ENCODE assay signal across 18 cellular contexts in genomic region chr3:111484666-111485065, GRCh38. TPM values are rescaled to one million over a fixed set of nuclear protein-coding genes. Genes with fewer than 3 reads are reported as not detected.
DNase-seq lines count a peak whose midpoint lies in the region; ATAC-seq, FAIRE-seq and TF ChIP-seq lines count a peak whose summit lies in the region.
"Had no signal": no experiment of that assay in that cellular context is flagged by ENCODE, and none has a peak within 500 bp of the region (broad histone marks: within the 10 kb centered on the region; RNA-seq: fewer than 3 reads in every experiment).

No MANE protein-coding gene starts in this region.

- peak; percentile 4 for DNase-seq in AG04450 (ENCODE audit: low read depth, low spot score)
- DNase-seq in HS-27A (ENCODE audit: low read depth), result peak; percentile 22
- DNase-seq in SW480 (ENCODE audit: low spot score), result peak; percentile 9
- DNase-seq in fibroblast of villous mesenchyme (ENCODE audit: low read depth), result peak; percentile 77
- DNase-seq in psoas muscle, result no peak
- DNase-seq in GM12891 (ENCODE audit: insufficient read length, low spot score), result no peak
- DNase-seq: ACHN; activated CD4-positive, alpha-beta T cell treated with anti-CD3 and anti-CD28 coated beads for 48 hours; activated T-cell treated with anti-CD3 and anti-CD28 coated beads, Interleukin-2, amount 50 U/mL, for 24 hours; amygdala; DMS153; dorsolateral prefrontal cortex; NCI-H510A treated with DMSO at 0.1 percent for 48 hours; ovary; T-helper 2 cell had no signal

- 20 to 29% (median 22%) methylated on average over 3 of the region's 3 CpGs for WGBS in psoas muscle, 3 donors

- H3K27me3 ChIP-seq in AG04450 (ENCODE audit: control insufficient read depth, insufficient read depth, low read length) (no peaks in the 10 kb centered on the region), psoas muscle (ENCODE audit: insufficient read depth in 3 of 3, low read length in 2 of 3) (no peaks in the 10 kb centered on the region)
- H3K27me3 ChIP-seq: ovary had no signal

- no peak for TF ChIP-seq POLR2A in GM12891 (IDR thresholded peaks at IDR 0.05; ENCODE audit: low read depth, low read length)

- POLR2A ChIA-PET in AG04450 (lab: Yijun Ruan, JAX), result no interaction called here

- TF ChIP-seq CTCF in AG04450 (IDR thresholded peaks at IDR 0.05; ENCODE audit: low read depth, low read length) (no peak), fibroblast of villous mesenchyme (IDR thresholded peaks at IDR 0.05; ENCODE audit: insufficient read depth, low read depth, low read length) (no peak), psoas muscle (IDR thresholded peaks at IDR 0.05) (no peak)

- FAIRE-seq in GM12891 (lab: Jason Lieb, UNC), result no peak

- no peak overlapping the region for H3K4me3 ChIP-seq in AG04450 (ENCODE audit: low read depth, low read length)
- no peak overlapping the region for H3K4me3 ChIP-seq in fibroblast of villous mesenchyme (ENCODE audit: low read depth, low read length)
- H3K4me3 ChIP-seq in psoas muscle, result no peak overlapping the region
- H3K4me3 ChIP-seq: dorsolateral prefrontal cortex, ovary had no signal

- intact Hi-C loops in psoas muscle (cut with DNase I), result no loop called here

- H3K9me3 ChIP-seq in AG04450 (ENCODE audit: control insufficient read depth, insufficient read depth, low read length), result no peaks in the 10 kb centered on the region
- H3K9me3 ChIP-seq in psoas muscle, result no peaks in the 10 kb centered on the region
- H3K9me3 ChIP-seq: ovary had no signal

- H3K4me1 ChIP-seq in psoas muscle, result no peaks in the 10 kb centered on the region

- ATAC-seq in HG03571 (IDR thresholded peaks at IDR 0.05; ENCODE audit: unreplicated experiment) (no peak), psoas muscle (no peak), GM18517 (IDR thresholded peaks at IDR 0.05; ENCODE audit: unreplicated experiment) (no peak)

- H3K27ac ChIP-seq in AG04450 (ENCODE audit: low read depth, low read length), result no peak overlapping the region
- H3K27ac ChIP-seq in psoas muscle, result no peak overlapping the region
- H3K27ac ChIP-seq: dorsolateral prefrontal cortex, ovary, RWPE1 had no signal

- no peaks in the 10 kb centered on the region for H3K36me3 ChIP-seq in psoas muscle (ENCODE audit: insufficient read depth in 1 of 2, low read depth in 1 of 2)
- H3K36me3 ChIP-seq: ovary had no signal

- CTCF ChIA-PET in AG04450 (lab: Charles Lee), result no interaction called here

TF ChIP-seq in GM12891, 5 proteins besides CTCF, POLR2A, EP300 and RAD21:
- TF ChIP-seq TAF1 (IDR thresholded peaks at IDR 0.05; ENCODE audit: low read depth, low read length), result no peak
- no peak for TF ChIP-seq SPI1 (IDR thresholded peaks at IDR 0.05; ENCODE audit: low read depth, low read length)
TF ChIP-seq in GM12891: peak in this region for 0.

RNA-seq across cellular contexts. Expression of gene CD96, which starts 57.3 kb away (rescaled TPM):
- 0.12 and 0.41 TPM in 2 replicates for polyA plus RNA-seq in AG04450 (2011; rRNA removed)
- polyA minus RNA-seq in AG04450 (2011; rRNA and poly(A)+ RNA removed), result not detected in 2 replicates
- total RNA-seq in fibroblast of villous mesenchyme, result 0.32 TPM in 1 of 2 replicates, not detected in the other
- total RNA-seq in psoas muscle, result under 1 TPM in 3 of 4 donors, not detected in 1; 0.29 to 0.59 (median 0.41) TPM
- under 1 TPM; 0.01 to 0.10 (median 0.09) TPM for polyA plus RNA-seq in psoas muscle
- 0.13 TPM for polyA plus RNA-seq in GM12891 (2012; ENCODE audit: low read depth, missing spikeins)

Comparison
In these comparisons a context has a peak if more than half of its experiments do, and no peak if none do; other contexts are left out.
1. DNase-seq: peak in AG04450 (single experiment), HS-27A (single experiment), SW480 (single experiment) and fibroblast of villous mesenchyme (single experiment); none in psoas muscle (0 of 2) and GM12891 (single experiment).